In the genomic region with DNA sequence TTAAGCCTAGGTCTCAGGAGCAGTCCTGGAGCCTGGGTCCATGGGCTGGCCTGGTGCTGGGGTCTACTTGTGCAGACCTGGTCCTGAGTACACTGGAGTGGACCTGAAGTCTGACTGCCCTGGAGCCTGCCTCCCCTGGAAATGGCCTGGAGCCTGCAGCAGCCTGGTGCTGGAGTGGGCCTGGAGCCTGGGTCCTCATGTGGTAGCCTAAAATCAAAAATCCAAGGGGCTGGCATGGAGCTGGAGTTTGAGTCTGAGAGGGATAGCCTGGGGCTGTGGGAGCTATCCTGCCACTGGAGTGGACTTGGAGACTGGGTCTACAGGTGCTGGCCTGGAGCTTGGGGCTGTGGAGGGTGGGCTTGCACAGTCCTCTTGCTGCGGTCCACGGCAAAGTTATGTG, we compare ENCODE assay signal across 39 cellular contexts. TPM values are rescaled to one million over a fixed set of nuclear protein-coding genes. Genes with fewer than 3 reads are reported as not detected.
"Had no signal": no experiment of that assay in that cellular context is flagged by ENCODE, and none has a peak within 500 bp of the region (broad histone marks: within the 10 kb centered on the region; RNA-seq: fewer than 3 reads in every experiment).

No MANE protein-coding gene starts in this region.

- H3K27ac Mint-ChIP-seq: activated B cell treated with CpG ODN at 0.5 μM for 24 hours; activated CD4-positive, alpha-beta memory T cell treated with anti-CD3 and anti-CD28 coated beads for 36 hours; activated CD4-positive, alpha-beta T cell treated with anti-CD3 and anti-CD28 coated beads, Interleukin-2, amount 10 ng/mL, durations not matched to agents 24 days and 14 days; activated CD8-positive, alpha-beta T cell treated with anti-CD3 and anti-CD28 coated beads for 36 hours; activated naive CD4-positive, alpha-beta T cell treated with anti-CD3 and anti-CD28 coated beads, Interleukin-2, amount 10 ng/mL, durations not matched to agents 7 days and 5 days; activated naive CD4-positive, alpha-beta T cell treated with anti-CD3 and anti-CD28 coated beads, Interleukin-2, amount 50 U/mL, for 24 hours; activated naive CD8-positive, alpha-beta T cell; activated naive CD8-positive, alpha-beta T cell treated with anti-CD3 and anti-CD28 coated beads, Interleukin-2, amount 10 ng/mL, durations not matched to agents 7 days and 5 days; activated naive CD8-positive, alpha-beta T cell treated with anti-CD3 and anti-CD28 coated beads, Interleukin-2, amount 50 U/mL, for 24 hours; activated T-cell treated with anti-CD3 and anti-CD28 coated beads, Interleukin-2, amount 50 U/mL, for 72 hours; activated T-helper 1 cell treated with anti-CD3 and anti-CD28 coated beads, Interleukin-12 subunit alpha, Interleukin-12 subunit beta, Interleukin-2, Interleukin-4 antibody, amounts not matched to agents 30 ng/mL and 10 ng/mL and 1 ng/mL, durations not matched to agents 14 hours and 24 hours and 36 hours; activated T-helper 17 cell treated with anti-CD3 and anti-CD28 coated beads, Interleukin-2, amount 50 U/mL, for 72 hours; brain; T-helper 1 cell treated with Interleukin-12 subunit alpha and Interleukin-12 subunit beta and Interleukin-4 antibody, amounts not matched to agents 30 μg/mL and 1 μg/mL, for 36 hours; T-helper 2 cell treated with Interferon-gamma antibody and Interleukin-4, amounts not matched to agents 5 μg/mL and 100 μg/mL, for 36 hours had no signal

- DNase-seq: activated B cell treated with CpG ODN at 0.5 μM for 24 hours; activated CD4-positive, alpha-beta memory T cell treated with anti-CD3 and anti-CD28 coated beads for 36 hours; activated CD4-positive, alpha-beta T cell treated with anti-CD3 and anti-CD28 coated beads for 4 hours; activated CD4-positive, alpha-beta T cell treated with anti-CD3 and anti-CD28 coated beads, Interleukin-2, amount 10 ng/mL, durations not matched to agents 24 days and 14 days; activated CD4-positive, alpha-beta T cell treated with anti-CD3 and anti-CD28 coated beads, Interleukin-2, amount 50 U/mL, for 1 hour; activated CD4-positive, alpha-beta T cell treated with anti-CD3 and anti-CD28 coated beads, Interleukin-2, amount 50 U/mL, for 4 hours; activated CD4-positive, CD25-positive, alpha-beta regulatory T cell treated with anti-CD3 and anti-CD28 coated beads, Interleukin-2, amount 50 U/mL, for 72 hours; activated CD8-positive, alpha-beta memory T cell treated with anti-CD3 and anti-CD28 coated beads, Interleukin-2, amount 50 U/mL, for 4 hours; activated CD8-positive, alpha-beta T cell treated with anti-CD3 and anti-CD28 coated beads for 36 hours; activated effector memory CD4-positive, alpha-beta T cell treated with anti-CD3 and anti-CD28 coated beads, Interleukin-2, amount 50 U/mL, for 16 hours; activated gamma-delta T cell treated with Interleukin-2 at 50 U/mL for 16 hours; activated naive CD4-positive, alpha-beta T cell; activated naive CD4-positive, alpha-beta T cell treated with anti-CD3 and anti-CD28 coated beads, Interleukin-2, amount 10 ng/mL, durations not matched to agents 7 days and 5 days; activated naive CD8-positive, alpha-beta T cell treated with anti-CD3 and anti-CD28 coated beads, Interleukin-2, amount 10 ng/mL, durations not matched to agents 7 days and 5 days; activated naive CD8-positive, alpha-beta T cell treated with anti-CD3 and anti-CD28 coated beads, Interleukin-2, amount 50 U/mL, for 24 hours; activated T-cell treated with anti-CD3 and anti-CD28 coated beads for 4 hours; activated T-cell treated with anti-CD3 and anti-CD28 coated beads, Interleukin-2, amount 50 U/mL, for 1 hour; activated T-cell treated with anti-CD3 and anti-CD28 coated beads, Interleukin-2, amount 50 U/mL, for 4 hours; activated T-cell treated with anti-CD3 and anti-CD28 coated beads, Interleukin-2, amount 50 U/mL, for 72 hours; amygdala; anterior cingulate cortex; caudate nucleus; SW 1271; T-helper 1 cell; T-helper 2 cell; T-helper 9 cell had no signal

- H3K4me1 ChIP-seq: ascending aorta had no signal

- H3K27ac ChIP-seq: ascending aorta, cardiac muscle cell, VCaP had no signal

- ATAC-seq: activated CD8-positive, alpha-beta T cell treated with anti-CD3 and anti-CD28 coated beads for 36 hours; activated naive CD8-positive, alpha-beta T cell treated with anti-CD3 and anti-CD28 coated beads, Interleukin-2, amount 50 U/mL, for 24 hours; activated T-cell treated with anti-CD3 and anti-CD28 coated beads, Interleukin-2, amount 50 U/mL, for 4 hours; activated T-cell treated with anti-CD3 and anti-CD28 coated beads, Interleukin-2, amount 50 U/mL, for 72 hours; activated T-helper 17 cell treated with anti-CD3 and anti-CD28 coated beads, Interleukin-2, amount 50 U/mL, for 72 hours had no signal

- H3K4me3 Mint-ChIP-seq: activated B cell treated with CpG ODN at 0.5 μM for 24 hours; activated CD4-positive, alpha-beta memory T cell treated with anti-CD3 and anti-CD28 coated beads for 36 hours; activated CD4-positive, alpha-beta T cell treated with anti-CD3 and anti-CD28 coated beads, Interleukin-2, amount 10 ng/mL, durations not matched to agents 24 days and 14 days; activated CD8-positive, alpha-beta T cell treated with anti-CD3 and anti-CD28 coated beads for 36 hours; activated naive CD4-positive, alpha-beta T cell treated with anti-CD3 and anti-CD28 coated beads, Interleukin-2, amount 10 ng/mL, durations not matched to agents 7 days and 5 days; activated naive CD4-positive, alpha-beta T cell treated with anti-CD3 and anti-CD28 coated beads, Interleukin-2, amount 50 U/mL, for 24 hours; activated naive CD8-positive, alpha-beta T cell; activated naive CD8-positive, alpha-beta T cell treated with anti-CD3 and anti-CD28 coated beads, Interleukin-2, amount 10 ng/mL, durations not matched to agents 7 days and 5 days; activated naive CD8-positive, alpha-beta T cell treated with anti-CD3 and anti-CD28 coated beads, Interleukin-2, amount 50 U/mL, for 24 hours; activated T-cell treated with anti-CD3 and anti-CD28 coated beads, Interleukin-2, amount 50 U/mL, for 4 hours; activated T-cell treated with anti-CD3 and anti-CD28 coated beads, Interleukin-2, amount 50 U/mL, for 72 hours; activated T-helper 1 cell treated with anti-CD3 and anti-CD28 coated beads, Interleukin-12 subunit alpha, Interleukin-12 subunit beta, Interleukin-2, Interleukin-4 antibody, amounts not matched to agents 30 ng/mL and 10 ng/mL and 1 ng/mL, durations not matched to agents 14 hours and 24 hours and 36 hours; activated T-helper 17 cell treated with anti-CD3 and anti-CD28 coated beads, Interleukin-2, amount 50 U/mL, for 72 hours; brain; central memory CD8-positive, alpha-beta T cell; T-helper 1 cell treated with Interleukin-12 subunit alpha and Interleukin-12 subunit beta and Interleukin-4 antibody, amounts not matched to agents 30 μg/mL and 1 μg/mL, for 36 hours; T-helper 2 cell treated with Interferon-gamma antibody and Interleukin-4, amounts not matched to agents 5 μg/mL and 100 μg/mL, for 36 hours had no signal

- H3K4me1 Mint-ChIP-seq: activated B cell treated with CpG ODN at 0.5 μM for 24 hours; activated CD4-positive, alpha-beta T cell treated with anti-CD3 and anti-CD28 coated beads, Interleukin-2, amount 10 ng/mL, durations not matched to agents 24 days and 14 days; activated naive CD4-positive, alpha-beta T cell treated with anti-CD3 and anti-CD28 coated beads, Interleukin-2, amount 10 ng/mL, durations not matched to agents 7 days and 5 days; activated naive CD4-positive, alpha-beta T cell treated with anti-CD3 and anti-CD28 coated beads, Interleukin-2, amount 50 U/mL, for 24 hours; activated naive CD8-positive, alpha-beta T cell treated with anti-CD3 and anti-CD28 coated beads, Interleukin-2, amount 10 ng/mL, durations not matched to agents 7 days and 5 days; activated naive CD8-positive, alpha-beta T cell treated with anti-CD3 and anti-CD28 coated beads, Interleukin-2, amount 50 U/mL, for 24 hours; activated T-helper 17 cell treated with anti-CD3 and anti-CD28 coated beads, Interleukin-2, amount 50 U/mL, for 72 hours; brain; central memory CD8-positive, alpha-beta T cell had no signal

- H3K27me3 Mint-ChIP-seq: activated B cell treated with CpG ODN at 0.5 μM for 24 hours; activated CD4-positive, alpha-beta memory T cell treated with anti-CD3 and anti-CD28 coated beads for 36 hours; activated CD4-positive, alpha-beta T cell treated with anti-CD3 and anti-CD28 coated beads, Interleukin-2, amount 10 ng/mL, durations not matched to agents 24 days and 14 days; activated CD8-positive, alpha-beta T cell treated with anti-CD3 and anti-CD28 coated beads for 36 hours; activated naive CD4-positive, alpha-beta T cell treated with anti-CD3 and anti-CD28 coated beads, Interleukin-2, amount 10 ng/mL, durations not matched to agents 7 days and 5 days; activated naive CD4-positive, alpha-beta T cell treated with anti-CD3 and anti-CD28 coated beads, Interleukin-2, amount 50 U/mL, for 24 hours; activated naive CD8-positive, alpha-beta T cell; activated naive CD8-positive, alpha-beta T cell treated with anti-CD3 and anti-CD28 coated beads, Interleukin-2, amount 10 ng/mL, durations not matched to agents 7 days and 5 days; activated naive CD8-positive, alpha-beta T cell treated with anti-CD3 and anti-CD28 coated beads, Interleukin-2, amount 50 U/mL, for 24 hours; activated T-helper 17 cell treated with anti-CD3 and anti-CD28 coated beads, Interleukin-2, amount 50 U/mL, for 72 hours; brain; central memory CD8-positive, alpha-beta T cell had no signal

- H3K4me3 ChIP-seq: ascending aorta, cardiac muscle cell had no signal

- FAIRE-seq: bronchial epithelial cell, TTC549 had no signal

RNA-seq across cellular contexts. Expression of gene FAM227B, which starts 15.0 kb away (rescaled TPM):
- total RNA-seq: ascending aorta had no signal
